22 cellular contexts compared by ENCODE assay signal in the genomic region with DNA sequence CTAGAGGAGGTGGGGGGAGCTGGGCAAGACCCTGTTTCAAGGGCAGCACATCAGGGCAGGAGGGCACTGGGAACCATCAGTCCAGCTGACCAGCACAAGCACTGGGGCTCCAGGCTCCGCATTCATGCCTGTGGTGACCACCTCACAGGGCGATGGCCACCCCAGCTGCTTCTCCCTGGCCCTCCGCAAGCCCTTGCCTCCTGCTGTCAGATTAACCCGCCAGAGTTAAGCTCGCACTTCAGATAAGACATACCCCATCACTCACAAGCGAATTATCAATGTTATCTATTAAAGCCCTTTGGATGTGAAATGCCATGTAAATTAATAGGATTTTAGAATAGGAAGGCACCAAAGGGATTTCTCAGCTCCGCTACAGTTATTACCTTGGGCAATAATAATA.
A peak's percentile ranks its signal among the peaks of the same experiment; 100 is the strongest.
DNase-seq lines count a peak whose midpoint lies in the region; ATAC-seq and TF ChIP-seq lines count a peak whose summit lies in the region.
"Had no signal": no experiment of that assay in that cellular context is flagged by ENCODE, and none has a peak within 500 bp of the region (broad histone marks: within the 10 kb centered on the region; RNA-seq: fewer than 3 reads in every experiment).

No MANE protein-coding gene starts in this region.

- H3K79me1 ChIP-seq in mesendoderm (ENCODE audit: low read length): no peaks in the 10 kb centered on the region

- DNase-seq in NCI-H82 (lab: John Stamatoyannopoulos, UW): peak; percentile 66
- DNase-seq in NCI-H82 treated with DMSO at 0.1 percent for 48 hours (lab: John Stamatoyannopoulos, UW; ENCODE audit: unreplicated experiment): no peak
- DNase-seq in mesendoderm: peak; percentile 57
- DNase-seq in testis: no peak
- no peak for DNase-seq in aorta
- DNase-seq: ACHN; AML-193; C1 segment of cervical spinal cord; Calu3; CD4-positive, alpha-beta memory T cell; COR-L47; DMS53; DMS79 treated with DMSO at 0.1 percent for 48 hours; GF-D8; GOT3 had no signal

- H3K4me3 Mint-ChIP-seq in activated T-helper 17 cell treated with anti-CD3 and anti-CD28 coated beads, Interleukin-2, amount 50 U/mL, for 72 hours: no peak overlapping the region
- H3K4me3 Mint-ChIP-seq: CD4-positive, alpha-beta memory T cell had no signal

- H3K9ac ChIP-seq in BLaER1 (no peak overlapping the region), mesendoderm (ENCODE audit: low read length) (no peak overlapping the region)

- H3K4me1 ChIP-seq in BLaER1 (peaks cover 77% of the 10 kb centered on the region), mesendoderm (ENCODE audit: control insufficient read depth, low read depth, low read length) (peaks cover 3% of the 10 kb centered on the region), testis (no peaks in the 10 kb centered on the region), aorta (ENCODE audit: control insufficient read depth in 1 of 2, insufficient read depth in 2 of 2, low read length in 2 of 2) (no peaks in the 10 kb centered on the region)
- H3K4me1 ChIP-seq: A549, HAP-1 had no signal

- no peak for ATAC-seq in activated T-helper 17 cell treated with anti-CD3 and anti-CD28 coated beads, Interleukin-2, amount 50 U/mL, for 72 hours (replicated peaks)
- ATAC-seq in HG03439 (IDR thresholded peaks at IDR 0.05; ENCODE audit: unreplicated experiment) (no peak), aorta (ENCODE audit: low FRiP score) (no peak)
- ATAC-seq: A549 had no signal

- H3K36me3 ChIP-seq in BLaER1: peaks cover 100% of the 10 kb centered on the region
- no peaks in the 10 kb centered on the region for H3K36me3 ChIP-seq in mesendoderm (ENCODE audit: control insufficient read depth, insufficient read depth, low read length)
- H3K36me3 ChIP-seq in testis (ENCODE audit: low read depth, missing control alignments): no peaks in the 10 kb centered on the region
- no peaks in the 10 kb centered on the region for H3K36me3 ChIP-seq in aorta (ENCODE audit: control insufficient read depth in 1 of 2, insufficient read depth in 2 of 2, low read length in 1 of 2)
- H3K36me3 ChIP-seq: HAP-1 had no signal

- H3K27me3 ChIP-seq in BLaER1 (no peaks in the 10 kb centered on the region), mesendoderm (ENCODE audit: insufficient read depth, low read length, poor library complexity) (no peaks in the 10 kb centered on the region), testis (no peaks in the 10 kb centered on the region), aorta (ENCODE audit: control insufficient read depth in 1 of 2, insufficient read depth in 2 of 2, low read length in 1 of 2) (no peaks in the 10 kb centered on the region)
- H3K27me3 ChIP-seq: BE2C had no signal

- H2BK5ac ChIP-seq in mesendoderm (ENCODE audit: low read length): no peak overlapping the region

- H3K56ac ChIP-seq in mesendoderm (ENCODE audit: low read length): no peak overlapping the region

- intact Hi-C loops in testis (cut with DNase I; ENCODE audit: low total_unique reads): no loop called here
- intact Hi-C loops in aorta (cut with DNase I): no loop called here

- no peak overlapping the region for H2BK120ac ChIP-seq in mesendoderm (ENCODE audit: low read depth, low read length)

- no peak overlapping the region for H2BK15ac ChIP-seq in mesendoderm (replicated peaks; ENCODE audit: low read depth)

- H4K5ac ChIP-seq in mesendoderm (ENCODE audit: low read length): no peak overlapping the region

- H3K27ac Mint-ChIP-seq in activated T-helper 17 cell treated with anti-CD3 and anti-CD28 coated beads, Interleukin-2, amount 50 U/mL, for 72 hours: peak overlapping the region; percentile 14

- no peaks in the 10 kb centered on the region for H3K36me3 Mint-ChIP-seq in activated T-helper 17 cell treated with anti-CD3 and anti-CD28 coated beads, Interleukin-2, amount 50 U/mL, for 72 hours (ENCODE audit: low read depth)

- no peak overlapping the region for H3K4ac ChIP-seq in mesendoderm (ENCODE audit: low read depth, low read length)

- H3K23ac ChIP-seq in mesendoderm (ENCODE audit: low read length): no peak overlapping the region

- H3K27ac ChIP-seq in BLaER1 (0 out of 2 replicates have a peak overlapping the region, but pooled peaks have one; percentile 28), mesendoderm (ENCODE audit: low read depth, low read length) (no peak overlapping the region), testis (no peak overlapping the region), aorta (ENCODE audit: low read depth in 1 of 2, low read length in 2 of 2) (no peak overlapping the region)
- H3K27ac ChIP-seq: 22Rv1, A549 had no signal

- H3K4me2 ChIP-seq in BLaER1 (0 out of 2 replicates have a peak overlapping the region, but pooled peaks have one; percentile 8), mesendoderm (ENCODE audit: low read length) (no peak overlapping the region)
- H3K4me2 ChIP-seq: A549 had no signal

- no peak for TF ChIP-seq CTCF in testis (IDR thresholded peaks at IDR 0.05)

- no peak overlapping the region for H4K8ac ChIP-seq in mesendoderm (ENCODE audit: low read depth, low read length)

- H3K79me2 ChIP-seq in mesendoderm (ENCODE audit: control insufficient read depth, insufficient read depth, low read length): no peaks in the 10 kb centered on the region

- no peaks in the 10 kb centered on the region for H3K27me3 Mint-ChIP-seq in activated T-helper 17 cell treated with anti-CD3 and anti-CD28 coated beads, Interleukin-2, amount 50 U/mL, for 72 hours
- H3K27me3 Mint-ChIP-seq: CD4-positive, alpha-beta memory T cell had no signal

- WGBS in mesendoderm (ENCODE audit: extremely low coverage, insufficient coverage, low lambda C conversion rate): no CpG with 5 or more reads among the region's 7 CpGs
- 85% methylated on average over 7 of the region's 7 CpGs for WGBS in testis, 2 donors
- WGBS in aorta, 2 donors: 88 to 98% methylated on average over 7 of the region's 7 CpGs

- TF ChIP-seq POLR2A in testis (IDR thresholded peaks at IDR 0.05): no peak

- H3K4me3 ChIP-seq in BLaER1: no peak overlapping the region
- H3K4me3 ChIP-seq in mesendoderm (ENCODE audit: low read length): no peak overlapping the region
- H3K4me3 ChIP-seq in testis: no peak overlapping the region
- H3K4me3 ChIP-seq in aorta (ENCODE audit: low read length in 2 of 2): no peak overlapping the region
- H3K4me3 ChIP-seq: A549, HAP-1 had no signal

- H3K9me3 ChIP-seq in BLaER1: no peaks in the 10 kb centered on the region
- H3K9me3 ChIP-seq in testis: no peaks in the 10 kb centered on the region
- no peaks in the 10 kb centered on the region for H3K9me3 ChIP-seq in aorta (ENCODE audit: control insufficient read depth, low read length)
- H3K9me3 ChIP-seq: A549, BE2C, HAP-1 had no signal

- H2AK5ac ChIP-seq in mesendoderm (ENCODE audit: low read length): no peak overlapping the region

- H3K4me1 Mint-ChIP-seq in activated T-helper 17 cell treated with anti-CD3 and anti-CD28 coated beads, Interleukin-2, amount 50 U/mL, for 72 hours: peaks cover 4% of the 10 kb centered on the region

- no peak overlapping the region for H3K18ac ChIP-seq in mesendoderm (ENCODE audit: low read length)

- H3K9me3 Mint-ChIP-seq in activated T-helper 17 cell treated with anti-CD3 and anti-CD28 coated beads, Interleukin-2, amount 50 U/mL, for 72 hours: no peaks in the 10 kb centered on the region

- H4K20me1 ChIP-seq in BLaER1: peaks cover 82% of the 10 kb centered on the region

Comparison
In these comparisons a context has a peak if more than half of its experiments do, and no peak if none do; other contexts are left out.
1. DNase-seq: peak in NCI-H82 (single experiment) and mesendoderm (single experiment); none in NCI-H82 treated with DMSO at 0.1 percent for 48 hours (single experiment), testis (single experiment) and aorta (0 of 2).